In the genomic region with DNA sequence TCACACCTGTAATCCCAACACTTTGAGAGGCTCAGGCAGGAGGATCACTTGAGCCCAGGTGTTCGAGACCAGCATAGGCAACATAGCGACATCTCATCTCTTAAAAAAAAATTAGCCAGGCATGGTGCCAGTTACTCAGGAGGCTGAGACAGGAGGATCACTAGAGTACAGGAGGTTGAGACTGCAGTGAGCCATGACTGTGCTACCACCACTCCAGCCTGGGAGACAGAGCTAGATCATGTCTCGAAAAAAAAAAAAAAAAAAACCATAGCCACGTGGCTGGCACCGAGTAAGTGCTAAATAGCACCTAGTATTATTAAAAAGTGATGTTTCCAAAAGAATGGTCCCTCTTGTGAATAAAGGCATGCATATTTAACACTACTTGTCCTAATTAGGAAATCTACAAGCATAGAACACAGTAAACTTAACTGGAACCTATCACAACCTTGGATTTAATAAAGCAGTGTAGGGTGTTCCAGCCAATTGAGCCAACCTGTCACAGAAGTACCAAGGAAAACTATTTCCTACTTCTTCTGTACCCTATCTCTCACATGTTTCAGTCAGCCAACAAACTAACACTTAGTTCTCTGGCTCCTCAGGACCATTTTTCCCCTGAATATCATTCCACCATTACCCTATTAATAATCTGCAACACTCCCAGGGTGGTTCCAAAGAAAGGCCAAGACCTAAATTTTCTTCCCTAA, we compare ENCODE assay signal across 23 cellular contexts. TPM values are rescaled to one million over a fixed set of nuclear protein-coding genes. Genes with fewer than 3 reads are reported as not detected.
DNase-seq lines count a peak whose midpoint lies in the region; ATAC-seq and TF ChIP-seq lines count a peak whose summit lies in the region.
"Had no signal": no experiment of that assay in that cellular context is flagged by ENCODE, and none has a peak within 500 bp of the region (broad histone marks: within the 10 kb centered on the region; RNA-seq: fewer than 3 reads in every experiment).

No MANE protein-coding gene starts in this region.

- H3K27ac Mint-ChIP-seq in activated T-helper 1 cell treated with anti-CD3 and anti-CD28 coated beads, Interleukin-12 subunit alpha, Interleukin-12 subunit beta, Interleukin-2, Interleukin-4 antibody, amounts not matched to agents 30 ng/mL and 10 ng/mL and 1 ng/mL, durations not matched to agents 14 hours and 24 hours and 36 hours: peak overlapping the region; percentile 34
- H3K27ac Mint-ChIP-seq: activated naive CD4-positive, alpha-beta T cell treated with anti-CD3 and anti-CD28 coated beads for 36 hours; nephron; T-helper 2 cell treated with Interferon-gamma antibody and Interleukin-4, amounts not matched to agents 5 μg/mL and 100 μg/mL, for 36 hours had no signal

- peaks cover 11% of the 10 kb centered on the region for H3K4me1 ChIP-seq in right cardiac atrium (ENCODE audit: control insufficient read depth, insufficient read depth, low read length)
- H3K4me1 ChIP-seq in aorta (ENCODE audit: control insufficient read depth in 1 of 2, insufficient read depth in 2 of 2, low read length in 2 of 2): peaks cover 2% of the 10 kb centered on the region in 2 donors

- H3K27ac ChIP-seq in right cardiac atrium (ENCODE audit: low read length) (no peak overlapping the region), aorta (ENCODE audit: low read depth in 1 of 2, low read length in 2 of 2) (no peak overlapping the region)
- H3K27ac ChIP-seq: lower lobe of right lung, SJCRH30 had no signal

- H3K27me3 ChIP-seq in right cardiac atrium (ENCODE audit: control insufficient read depth, insufficient read depth) (no peaks in the 10 kb centered on the region), aorta (ENCODE audit: control insufficient read depth in 1 of 2, insufficient read depth in 2 of 2, low read length in 1 of 2) (no peaks in the 10 kb centered on the region)
- H3K27me3 ChIP-seq: body of pancreas, SJCRH30 had no signal

- peaks cover 35% of the 10 kb centered on the region for H3K4me1 Mint-ChIP-seq in activated T-helper 1 cell treated with anti-CD3 and anti-CD28 coated beads, Interleukin-12 subunit alpha, Interleukin-12 subunit beta, Interleukin-2, Interleukin-4 antibody, amounts not matched to agents 30 ng/mL and 10 ng/mL and 1 ng/mL, durations not matched to agents 14 hours and 24 hours and 36 hours (ENCODE audit: low read depth)

- in situ Hi-C loops in GM13976 (cut with MboI; ENCODE audit: low sequenced_read_pairs, unreplicated experiment): no loop called here

- no peaks in the 10 kb centered on the region for H3K9me3 Mint-ChIP-seq in activated T-helper 1 cell treated with anti-CD3 and anti-CD28 coated beads, Interleukin-12 subunit alpha, Interleukin-12 subunit beta, Interleukin-2, Interleukin-4 antibody, amounts not matched to agents 30 ng/mL and 10 ng/mL and 1 ng/mL, durations not matched to agents 14 hours and 24 hours and 36 hours
- H3K9me3 Mint-ChIP-seq: activated naive CD4-positive, alpha-beta T cell treated with anti-CD3 and anti-CD28 coated beads for 36 hours; nephron; stimulated activated naive CD8-positive, alpha-beta T cell treated with anti-CD3 and anti-CD28 coated beads, Interleukin-15, amount 100 ng/mL, for 72 hours; T-helper 2 cell treated with Interferon-gamma antibody and Interleukin-4, amounts not matched to agents 5 μg/mL and 100 μg/mL, for 36 hours had no signal

- ATAC-seq in Right ventricle myocardium inferior: peak; percentile 16
- ATAC-seq in right cardiac atrium: peak; percentile 4 to 15
- peak; percentile 55 for ATAC-seq in aorta (ENCODE audit: low FRiP score)
- ATAC-seq in HG03354 (IDR thresholded peaks at IDR 0.05; ENCODE audit: poor library complexity, severe bottlenecking, unreplicated experiment): no peak
- ATAC-seq in HG03097 (IDR thresholded peaks at IDR 0.05; ENCODE audit: low FRiP score, unreplicated experiment): no peak
- ATAC-seq: activated CD4-positive, CD25-positive, alpha-beta regulatory T cell treated with anti-CD3 and anti-CD28 coated beads, Interleukin-2, amount 50 U/mL, for 24 hours; body of pancreas; stimulated activated naive CD8-positive, alpha-beta T cell treated with anti-CD3 and anti-CD28 coated beads, Interleukin-15, amount 100 ng/mL, for 72 hours had no signal

- DNase-seq in Right ventricle myocardium inferior (ENCODE audit: missing footprints): no peak
- DNase-seq in cardiac septum (ENCODE audit: low spot score): no peak
- DNase-seq in activated T-helper 1 cell treated with anti-CD3 and anti-CD28 coated beads, Interleukin-12 subunit alpha, Interleukin-12 subunit beta, Interleukin-2, Interleukin-4 antibody, amounts not matched to agents 30 ng/mL and 10 ng/mL and 1 ng/mL, durations not matched to agents 14 hours and 24 hours and 36 hours (ENCODE audit: low spot score): no peak
- no peak for DNase-seq in right cardiac atrium
- no peak for DNase-seq in aorta
- no peak for DNase-seq in GM13976 (ENCODE audit: low spot score)
- DNase-seq: activated CD8-positive, alpha-beta memory T cell treated with anti-CD3 and anti-CD28 coated beads, Interleukin-2, amount 50 U/mL, for 48 hours; activated naive CD4-positive, alpha-beta T cell treated with anti-CD3 and anti-CD28 coated beads for 36 hours; body of pancreas; Caco-2; dermis blood vessel endothelial cell; erythroblast; IMR-90; lower lobe of right lung; NCI-H1092; NCI-H69; SJCRH30; stimulated activated naive CD8-positive, alpha-beta T cell treated with anti-CD3 and anti-CD28 coated beads, Interleukin-15, amount 100 ng/mL, for 72 hours had no signal

- no peaks in the 10 kb centered on the region for H3K36me3 ChIP-seq in aorta (ENCODE audit: control insufficient read depth in 1 of 2, insufficient read depth in 2 of 2, low read length in 1 of 2)
- H3K36me3 ChIP-seq: lower lobe of right lung, SJCRH30 had no signal

- WGBS in right cardiac atrium: 67% methylated on average over 5 of the region's 5 CpGs
- WGBS in aorta, 2 donors: 48% methylated on average over 5 of the region's 5 CpGs

- no peaks in the 10 kb centered on the region for H3K27me3 Mint-ChIP-seq in activated T-helper 1 cell treated with anti-CD3 and anti-CD28 coated beads, Interleukin-12 subunit alpha, Interleukin-12 subunit beta, Interleukin-2, Interleukin-4 antibody, amounts not matched to agents 30 ng/mL and 10 ng/mL and 1 ng/mL, durations not matched to agents 14 hours and 24 hours and 36 hours (ENCODE audit: insufficient read depth)
- H3K27me3 Mint-ChIP-seq: stimulated activated naive CD8-positive, alpha-beta T cell treated with anti-CD3 and anti-CD28 coated beads, Interleukin-15, amount 100 ng/mL, for 72 hours had no signal

- peaks cover 3% of the 10 kb centered on the region for H3K36me3 Mint-ChIP-seq in activated T-helper 1 cell treated with anti-CD3 and anti-CD28 coated beads, Interleukin-12 subunit alpha, Interleukin-12 subunit beta, Interleukin-2, Interleukin-4 antibody, amounts not matched to agents 30 ng/mL and 10 ng/mL and 1 ng/mL, durations not matched to agents 14 hours and 24 hours and 36 hours (ENCODE audit: low read depth)

- no peak overlapping the region for H3K4me3 ChIP-seq in right cardiac atrium (ENCODE audit: low read length)
- H3K4me3 ChIP-seq in aorta (ENCODE audit: low read length in 2 of 2): no peak overlapping the region
- H3K4me3 ChIP-seq: body of pancreas, lower lobe of right lung, SJCRH30 had no signal

- no peak overlapping the region for H3K4me3 Mint-ChIP-seq in activated T-helper 1 cell treated with anti-CD3 and anti-CD28 coated beads, Interleukin-12 subunit alpha, Interleukin-12 subunit beta, Interleukin-2, Interleukin-4 antibody, amounts not matched to agents 30 ng/mL and 10 ng/mL and 1 ng/mL, durations not matched to agents 14 hours and 24 hours and 36 hours
- H3K4me3 Mint-ChIP-seq: activated naive CD4-positive, alpha-beta T cell treated with anti-CD3 and anti-CD28 coated beads for 36 hours; nephron; stimulated activated naive CD8-positive, alpha-beta T cell treated with anti-CD3 and anti-CD28 coated beads, Interleukin-15, amount 100 ng/mL, for 72 hours; T-helper 2 cell treated with Interferon-gamma antibody and Interleukin-4, amounts not matched to agents 5 μg/mL and 100 μg/mL, for 36 hours had no signal

- intact Hi-C loops in Right ventricle myocardium inferior (cut with DNase I) (no loop called here), cardiac septum (cut with DNase I) (no loop called here), right cardiac atrium (cut with DNase I) (loop anchor here in 1 of 4 donors (10.0 kb wide), 1 partner anchor 46 kb away; no protein-coding TSS in a partner anchor), aorta (cut with DNase I) (loop anchor here in 1 of 2 donors (10.0 kb wide), 1 partner anchor 46 kb away; no protein-coding TSS in a partner anchor)
- intact Hi-C loops in activated T-helper 1 cell treated with anti-CD3 and anti-CD28 coated beads, Interleukin-12 subunit alpha, Interleukin-12 subunit beta, Interleukin-2, Interleukin-4 antibody, amounts not matched to agents 30 ng/mL and 10 ng/mL and 1 ng/mL, durations not matched to agents 14 hours and 24 hours and 36 hours (cut with micrococcal nuclease): no loop called here

- no peak for TF ChIP-seq CTCF in GM13976 (IDR thresholded peaks at IDR 0.05; ENCODE audit: borderline replicate concordance, control extremely low read depth, extremely low read depth, insufficient read depth, missing control alignments)

- H3K9me3 ChIP-seq in right cardiac atrium (ENCODE audit: control insufficient read depth, low read length): no peaks in the 10 kb centered on the region
- no peaks in the 10 kb centered on the region for H3K9me3 ChIP-seq in aorta (ENCODE audit: control insufficient read depth, low read length)
- H3K9me3 ChIP-seq: body of pancreas, Caco-2, lower lobe of right lung, SJCRH30 had no signal

RNA-seq across cellular contexts. Expression of a gene that starts 8.8 kb away (rescaled TPM):
- total RNA-seq in Right ventricle myocardium inferior: 119 TPM
- 106 TPM for total RNA-seq in cardiac septum
- 73.4 and 81.6 TPM in 2 replicates for total RNA-seq in activated T-helper 1 cell treated with anti-CD3 and anti-CD28 coated beads, Interleukin-12 subunit alpha, Interleukin-12 subunit beta, Interleukin-2, Interleukin-4 antibody, amounts not matched to agents 30 ng/mL and 10 ng/mL and 1 ng/mL, durations not matched to agents 14 hours and 24 hours and 36 hours
- total RNA-seq in right cardiac atrium: 100 to 1,000 TPM; 118 to 157 (median 136) TPM
- polyA plus RNA-seq in right cardiac atrium: 157 TPM
- total RNA-seq in aorta: 100 to 1,000 TPM; 135 to 165 TPM
- polyA plus RNA-seq in aorta: 100 to 1,000 TPM; 118 to 124 TPM

Comparison
In these comparisons a context has a peak if more than half of its experiments do, and no peak if none do; other contexts are left out.
1. ATAC-seq: peak in Right ventricle myocardium inferior (single experiment), right cardiac atrium (2 of 2) and aorta (single experiment); none in HG03354 (single experiment) and HG03097 (single experiment).